ENCODE assay signal across 18 cellular contexts in the genomic region with DNA sequence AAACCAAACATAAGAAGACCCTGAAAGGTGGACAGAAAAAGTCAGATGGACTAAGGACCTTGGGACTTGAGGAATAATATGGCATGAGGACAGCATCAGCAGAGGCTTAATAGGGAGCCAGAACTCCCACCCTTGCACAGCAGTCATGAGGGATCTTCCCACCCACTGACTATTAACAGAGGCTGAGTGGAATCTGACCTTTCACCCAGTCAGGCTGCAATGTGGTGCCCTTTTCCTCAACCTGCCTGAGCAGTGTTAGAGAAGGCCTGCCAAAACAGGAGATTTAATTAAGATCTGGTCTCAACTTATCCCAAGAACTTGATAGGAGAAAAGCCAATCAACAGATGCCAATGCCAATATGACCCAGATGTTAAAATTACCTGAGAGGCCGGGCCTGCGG.
"Had no signal": no experiment of that assay in that cellular context is flagged by ENCODE, and none has a peak within 500 bp of the region (broad histone marks: within the 10 kb centered on the region; RNA-seq: fewer than 3 reads in every experiment).

No MANE protein-coding gene starts in this region.

- H3K9me3 ChIP-seq: mucosa of descending colon, ovary, suprapubic skin, thyroid gland, upper lobe of left lung, uterus had no signal

- H3K4me2 ChIP-seq: smooth muscle cell had no signal

- H3K27me3 Mint-ChIP-seq: dendritic cell treated with granulocyte-macrophage colony-stimulating factor and Interleukin-4, amounts not matched to agents 40 ng/mL and 50 ng/mL, for 4 days; naive thymus-derived CD8-positive, alpha-beta T cell had no signal

- DNase-seq: erythroblast; foreskin keratinocyte; left colon; mammary epithelial cell; mucosa of descending colon; naive thymus-derived CD8-positive, alpha-beta T cell; nucleus accumbens; ovary; right cardiac atrium; stimulated activated CD4-positive, alpha-beta T cell treated with anti-CD3 and anti-CD28 coated beads, Interleukin-2, amount 100 ng/mL, for 48 hours; stimulated activated naive CD4-positive, alpha-beta T cell treated with Interleukin-2 at 50 U/mL for 16 hours; thyroid gland; upper lobe of left lung; uterus had no signal

- H3K36me3 ChIP-seq: ovary, suprapubic skin, thyroid gland, upper lobe of left lung, uterus had no signal

- H3K4me1 ChIP-seq: foreskin keratinocyte, suprapubic skin, thyroid gland, upper lobe of left lung, uterus had no signal

- ATAC-seq: foreskin keratinocyte; left colon; mucosa of descending colon; naive thymus-derived CD8-positive, alpha-beta T cell; right cardiac atrium had no signal

- H3K9me3 Mint-ChIP-seq: dendritic cell treated with granulocyte-macrophage colony-stimulating factor and Interleukin-4, amounts not matched to agents 40 ng/mL and 50 ng/mL, for 4 days had no signal

- H3K27ac ChIP-seq: foreskin keratinocyte, ovary, suprapubic skin, thyroid gland, upper lobe of left lung, uterus had no signal

- H3K4me3 Mint-ChIP-seq: dendritic cell treated with granulocyte-macrophage colony-stimulating factor and Interleukin-4, amounts not matched to agents 40 ng/mL and 50 ng/mL, for 4 days; naive thymus-derived CD8-positive, alpha-beta T cell; neural crest cell had no signal

- H3K36me3 Mint-ChIP-seq: naive thymus-derived CD8-positive, alpha-beta T cell had no signal

- H3K27ac Mint-ChIP-seq: dendritic cell treated with granulocyte-macrophage colony-stimulating factor and Interleukin-4, amounts not matched to agents 40 ng/mL and 50 ng/mL, for 4 days; naive thymus-derived CD8-positive, alpha-beta T cell had no signal

- H3K27me3 ChIP-seq: ovary, suprapubic skin, thyroid gland, upper lobe of left lung, uterus had no signal

- H3K4me3 ChIP-seq: mucosa of descending colon, ovary, smooth muscle cell, suprapubic skin, thyroid gland, upper lobe of left lung, uterus had no signal
